In the genomic region with DNA sequence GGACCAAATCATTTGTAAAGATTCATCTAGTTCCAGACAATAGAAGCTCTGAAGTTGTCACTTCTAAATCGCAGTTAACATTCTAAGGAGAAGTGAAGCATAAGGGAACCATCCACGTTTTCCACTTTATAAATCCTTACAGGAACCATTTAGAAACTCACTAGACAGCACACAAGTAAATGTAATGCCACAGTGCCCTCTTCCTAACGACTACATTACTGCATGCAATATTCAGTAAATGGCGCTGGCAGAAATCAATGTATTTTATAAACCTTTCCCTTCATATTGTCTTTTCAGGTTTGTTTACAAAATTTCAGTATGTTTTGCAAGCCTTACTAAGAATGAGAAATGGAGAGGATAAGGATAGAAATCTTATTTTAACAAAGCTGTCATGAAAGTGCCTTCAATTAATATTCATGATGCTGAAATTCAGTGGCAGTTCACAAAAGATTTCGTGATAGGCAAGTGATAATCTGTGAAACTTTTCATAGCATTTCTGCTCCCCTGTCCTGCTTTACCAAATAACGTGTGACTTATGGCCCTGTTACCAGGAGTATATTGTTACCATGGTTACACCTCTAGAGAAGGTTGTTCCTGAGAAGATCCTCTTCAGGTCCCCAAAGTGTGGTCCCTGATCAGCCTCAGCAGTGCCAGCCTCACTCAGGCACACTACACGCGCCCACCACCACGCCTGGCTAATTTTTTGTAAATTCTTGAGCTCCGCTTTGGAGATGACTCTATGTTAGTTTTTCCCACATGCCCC, we compare ENCODE assay signal across 8 cellular contexts. TPM values are rescaled to one million over a fixed set of nuclear protein-coding genes. Genes with fewer than 3 reads are reported as not detected.
DNase-seq lines count a peak whose midpoint lies in the region; ATAC-seq, FAIRE-seq and TF ChIP-seq lines count a peak whose summit lies in the region.

No MANE protein-coding gene starts in this region.

- H2AFZ ChIP-seq in K562 (ENCODE audit: low read depth, low read length): no peak overlapping the region

- H3K27ac ChIP-seq in K562 (ENCODE audit: extremely low read depth, low read depth, low read length): no peak overlapping the region
- no peak overlapping the region for H3K27ac ChIP-seq in tibial artery

- CTCF ChIA-PET in K562 (lab: Yijun Ruan, JAX; ENCODE audit: low intra/inter-chr PET ratio): interaction anchor here (0.6 to 2.4 kb wide), 3 partner anchors 64 to 1183 kb away, joined by 3 to 30 read pairs (median 5); no protein-coding TSS in a partner anchor

- no peaks in the 10 kb centered on the region for H3K9me1 ChIP-seq in K562 (ENCODE audit: control insufficient read depth, insufficient read depth, low read length)

- no peak for TF ChIP-seq POLR2A in K562 (conservative IDR thresholded peaks at IDR 0.05)

- peaks cover 2% of the 10 kb centered on the region for H3K36me3 Mint-ChIP-seq in activated T-cell treated with anti-CD3 and anti-CD28 coated beads, Interleukin-2, amount 50 U/mL, for 24 hours (ENCODE audit: low read depth)

- H3K4me1 ChIP-seq in K562 (replicated peaks in 1 of 2; ENCODE audit: control insufficient read depth in 2 of 2, insufficient read depth in 2 of 2, low read length in 2 of 2) (no peaks in the 10 kb centered on the region), tibial artery (peaks cover 0 to 17% (median 2%) of the 10 kb centered on the region in 4 donors)

- no peaks in the 10 kb centered on the region for H3K27me3 ChIP-seq in K562 (ENCODE audit: control insufficient read depth in 2 of 2, insufficient read depth in 2 of 2, low read length in 2 of 2)
- H3K27me3 ChIP-seq in tibial artery: no peaks in the 10 kb centered on the region

- FAIRE-seq in K562 (lab: Jason Lieb, UNC) (peak; percentile 60), islet of Langerhans (lab: Jason Lieb, UNC) (peak; percentile 98)

- POLR2A ChIA-PET in K562 (lab: Yijun Ruan, JAX): interaction anchor here (0.7 kb wide), 1 partner anchor 54 kb away, joined by 3 read pairs; the partner anchor contains the start of gene TMA16

- H3K4me1 Mint-ChIP-seq in activated T-cell treated with anti-CD3 and anti-CD28 coated beads, Interleukin-2, amount 50 U/mL, for 24 hours (ENCODE audit: low read depth): peaks cover 19% of the 10 kb centered on the region

- no peak overlapping the region for H3K4me2 ChIP-seq in K562 (ENCODE audit: insufficient read depth, low read length)

- peak; percentile 28 for ATAC-seq in GM18511 (IDR thresholded peaks at IDR 0.05; ENCODE audit: unreplicated experiment)
- ATAC-seq in HG03432 (IDR thresholded peaks at IDR 0.05; ENCODE audit: unreplicated experiment): peak; percentile 45
- ATAC-seq in K562: peak; percentile 63

- H3K36me3 ChIP-seq in K562 (ENCODE audit: control insufficient read depth, insufficient read depth, low read length) (no peaks in the 10 kb centered on the region), tibial artery (no peaks in the 10 kb centered on the region)

- no peaks in the 10 kb centered on the region for H3K9me3 ChIP-seq in K562 (replicated peaks; ENCODE audit: control insufficient read depth, insufficient read depth, low read depth, low read length)
- H3K9me3 ChIP-seq in tibial artery: no peaks in the 10 kb centered on the region

- no peak for TF ChIP-seq EP300 in K562 (IDR thresholded peaks at IDR 0.05; ENCODE audit: low read length)

- H3K9ac ChIP-seq in K562 (ENCODE audit: insufficient read depth in 1 of 2, low read depth in 2 of 2, low read length in 2 of 2): no peak overlapping the region

- TF ChIP-seq RAD21 in K562 (CRISPR knock-in tag; conservative IDR thresholded peaks at IDR 0.05 in 1 of 2, IDR thresholded peaks at IDR 0.05 in 1 of 2): peak; percentile 47 to 64

- no peaks in the 10 kb centered on the region for H3K27me3 Mint-ChIP-seq in activated T-cell treated with anti-CD3 and anti-CD28 coated beads, Interleukin-2, amount 50 U/mL, for 24 hours

- no peaks in the 10 kb centered on the region for H4K20me1 ChIP-seq in K562 (replicated peaks; ENCODE audit: control insufficient read depth, insufficient read depth, low read length)

- no peaks in the 10 kb centered on the region for H3K9me3 Mint-ChIP-seq in activated T-cell treated with anti-CD3 and anti-CD28 coated beads, Interleukin-2, amount 50 U/mL, for 24 hours

- no peak overlapping the region for H3K4me3 ChIP-seq in K562
- H3K4me3 ChIP-seq in tibial artery: no peak overlapping the region

- intact Hi-C loops in K562 (cut with micrococcal nuclease): loop anchor here (1.0 to 10.0 kb wide), 3 partner anchors 64 to 501 kb away; no protein-coding TSS in a partner anchor
- intact Hi-C loops in tibial artery (cut with DNase I; ENCODE audit: low total_unique reads): loop anchor here (10.0 kb wide), 1 partner anchor 214 kb away; the partner anchor contains the start of gene NPY1R

- BruUV-seq in K562 (replicated peaks; lab: Mats Ljungman, UMichigan): no TSS peak

- H3K27ac Mint-ChIP-seq in activated T-cell treated with anti-CD3 and anti-CD28 coated beads, Interleukin-2, amount 50 U/mL, for 24 hours: no peak overlapping the region

- DNase-seq in Ammon's horn (ENCODE audit: low spot score) (peak; percentile 79), NOMO-1 (lab: John Stamatoyannopoulos, UW; ENCODE audit: unreplicated experiment in 2 of 2) (peak; percentile 8 to 51), K562 (ENCODE audit: extremely low read depth in 1 of 4, low spot score in 3 of 4) (peak; percentile 13 to 49 (median 22)), tibial artery (no peak)
- no peak for DNase-seq in activated T-cell treated with anti-CD3 and anti-CD28 coated beads, Interleukin-2, amount 50 U/mL, for 24 hours

- WGBS in K562 (ENCODE audit: insufficient coverage, low coverage, missing lambda C conversion rate): 48% methylated on average over 10 of the region's 10 CpGs

- H3K79me2 ChIP-seq in K562 (ENCODE audit: control insufficient read depth, insufficient read depth, low read length): no peaks in the 10 kb centered on the region

- H3K4me3 Mint-ChIP-seq in activated T-cell treated with anti-CD3 and anti-CD28 coated beads, Interleukin-2, amount 50 U/mL, for 24 hours: no peak overlapping the region

- TF ChIP-seq CTCF in K562 (IDR thresholded peaks at IDR 0.05 in 2 of 3, conservative IDR thresholded peaks at IDR 0.05 in 1 of 3; ENCODE audit: insufficient read depth in 2 of 3, low read depth in 1 of 3, low read length in 3 of 3) (peak; percentile 55 to 76 (median 61); a peak in 5 of 6 replicates), tibial artery (IDR thresholded peaks at IDR 0.05) (peak; percentile 67 to 72)

- in situ Hi-C loops in K562 (cut with MboI): no loop called here

TF ChIP-seq in K562, 482 proteins besides CTCF, POLR2A, EP300 and RAD21 (continues in another document):
- TF ChIP-seq SMC3 (conservative IDR thresholded peaks at IDR 0.05; ENCODE audit: insufficient read depth, low read depth, low read length) (peak; percentile 47), RB1 (IDR thresholded peaks at IDR 0.05; ENCODE audit: low read depth) (0 out of 2 replicates have a peak, but pooled peaks have one; percentile 14), RFX1 (IDR thresholded peaks at IDR 0.05) (peak; percentile 76)
- TF ChIP-seq, protein P1, sequence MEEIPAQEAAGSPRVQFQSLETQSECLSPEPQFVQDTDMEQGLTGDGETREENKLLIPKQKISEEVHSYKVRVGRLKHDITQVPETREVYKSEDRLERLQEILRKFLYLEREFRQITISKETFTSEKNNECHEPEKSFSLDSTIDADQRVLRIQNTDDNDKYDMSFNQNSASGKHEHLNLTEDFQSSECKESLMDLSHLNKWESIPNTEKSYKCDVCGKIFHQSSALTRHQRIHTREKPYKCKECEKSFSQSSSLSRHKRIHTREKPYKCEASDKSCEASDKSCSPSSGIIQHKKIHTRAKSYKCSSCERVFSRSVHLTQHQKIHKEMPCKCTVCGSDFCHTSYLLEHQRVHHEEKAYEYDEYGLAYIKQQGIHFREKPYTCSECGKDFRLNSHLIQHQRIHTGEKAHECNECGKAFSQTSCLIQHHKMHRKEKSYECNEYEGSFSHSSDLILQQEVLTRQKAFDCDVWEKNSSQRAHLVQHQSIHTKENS (CRISPR knock-in tag; IDR thresholded peaks at IDR 0.05): no peak

RNA-seq across cellular contexts. Expression of gene TMA16, which starts 54.2 kb away (rescaled TPM):
- 39.6 and 129 TPM in 2 replicates for total RNA-seq in K562 (2011; cell fraction: chromatin; rRNA removed; ENCODE audit: low replicate concordance)
- 14.8 and 26.8 TPM in 2 replicates for total RNA-seq in K562 (2011; cell fraction: nucleolus; rRNA removed)
- 70.2 and 142 TPM in 2 replicates for total RNA-seq in K562 (2011; cell fraction: nucleoplasm; rRNA removed)
- 54.5 and 70.0 TPM in 2 replicates for total RNA-seq in K562 (2014; rRNA removed)
- total RNA-seq in K562 (2014; rRNA removed; fragmentation: Illumina TruSeq; extraction: Trizol): 58.4 and 72.4 TPM in 2 replicates
- total RNA-seq in K562 (2015; rRNA removed; fragmentation: Illumina TruSeq; extraction: Trizol): 59.1 and 66.6 TPM in 2 replicates
- total RNA-seq in K562 (2021): 47.7 and 49.5 TPM in 2 replicates
- 23.2 and 27.7 TPM in 2 replicates for polyA plus RNA-seq in K562 (2011; rRNA removed)
- polyA plus RNA-seq in K562 (2011; cell fraction: cytosol; rRNA removed): 1.7 and 7.0 TPM in 2 replicates
- 27.4 and 36.3 TPM in 2 replicates for polyA plus RNA-seq in K562 (2011; cell fraction: nucleus; rRNA removed)
- polyA plus RNA-seq in K562 (2012): 30.3 and 57.5 TPM in 2 replicates
- polyA plus RNA-seq in K562 (2014; fragmentation: Illumina TruSeq; extraction: Trizol): 73.5 and 74.2 TPM in 2 replicates
- 10 to 100 TPM; 51.4 to 67.2 TPM for polyA plus RNA-seq in K562 (2014; fragmentation: Nextera tagmentation; extraction: Ambion mirVana)
- polyA plus RNA-seq in K562 (2014; rRNA removed): 47.0 and 74.8 TPM in 2 replicates
- 44.6 and 50.7 TPM in 2 replicates for polyA minus RNA-seq in K562 (2011; rRNA and poly(A)+ RNA removed)
- 17.9 and 21.2 TPM in 2 replicates for polyA minus RNA-seq in K562 (2011; cell fraction: cytosol; rRNA and poly(A)+ RNA removed)
- 68.8 and 111 TPM in 2 replicates for polyA minus RNA-seq in K562 (2011; cell fraction: nucleus; rRNA and poly(A)+ RNA removed)

Comparison
In these comparisons a context has a peak if more than half of its experiments do, and no peak if none do; other contexts are left out.
1. DNase-seq: peak in Ammon's horn (single experiment), NOMO-1 (2 of 2) and K562 (4 of 4); none in tibial artery (0 of 2) and activated T-cell treated with anti-CD3 and anti-CD28 coated beads, Interleukin-2, amount 50 U/mL, for 24 hours (single experiment).
2. Peak in every context shown above with its lines, with median percentiles within 50 percentile points of each other: ATAC-seq.